24 cellular contexts compared by ENCODE assay signal in genomic region chr15:61681676-61682075, GRCh38.
"Had no signal": no experiment of that assay in that cellular context is flagged by ENCODE, and none has a peak within 500 bp of the region (broad histone marks: within the 10 kb centered on the region; RNA-seq: fewer than 3 reads in every experiment).

No MANE protein-coding gene starts in this region.

- H3K4me3 ChIP-seq: breast epithelium, colonic mucosa, dorsolateral prefrontal cortex, gastrocnemius medialis, left lung, neural progenitor cell, right lobe of liver, skin epidermis, suprapubic skin, transverse colon had no signal

- H3K27ac ChIP-seq: breast epithelium, colonic mucosa, dorsolateral prefrontal cortex, gastrocnemius medialis, left lung, neural progenitor cell, right lobe of liver, skin epidermis, suprapubic skin, transverse colon had no signal

- H3K9me3 ChIP-seq: colonic mucosa, gastrocnemius medialis, left lung, right lobe of liver, suprapubic skin, transverse colon had no signal

- DNase-seq: activated CD4-positive, alpha-beta memory T cell treated with anti-CD3 and anti-CD28 coated beads, Interleukin-2, amount 10 ng/mL, durations not matched to agents 7 days and 5 days; activated CD4-positive, alpha-beta T cell treated with anti-CD3 and anti-CD28 coated beads for 48 hours; activated effector memory CD4-positive, alpha-beta T cell treated with Interleukin-2 at 50 U/mL for 16 hours; activated naive CD4-positive, alpha-beta T cell treated with anti-CD3 and anti-CD28 coated beads for 36 hours; activated naive CD8-positive, alpha-beta T cell treated with anti-CD3 and anti-CD28 coated beads, Interleukin-2, amount 10 ng/mL, durations not matched to agents 7 days and 5 days; activated T-cell treated with anti-CD3 and anti-CD28 coated beads, Interleukin-2, amount 50 U/mL, for 72 hours; amniotic stem cell; colonic mucosa; dorsolateral prefrontal cortex; effector memory CD8-positive, alpha-beta T cell; gastrocnemius medialis; hippocampal formation; kidney glomerular epithelial cell; left lung; naive thymus-derived CD8-positive, alpha-beta T cell; posterior cingulate gyrus; right lobe of liver; stimulated activated CD4-positive, alpha-beta T cell treated with anti-CD3 and anti-CD28 coated beads, Interleukin-1b, Interleukin-23, amount 100 ng/mL, for 48 hours; transverse colon had no signal

- H3K36me3 ChIP-seq: breast epithelium, colonic mucosa, gastrocnemius medialis, left lung, right lobe of liver, suprapubic skin, transverse colon had no signal

- H3K4me1 ChIP-seq: breast epithelium, colonic mucosa, left lung, suprapubic skin, transverse colon had no signal

- H3K27me3 ChIP-seq: breast epithelium, colonic mucosa, gastrocnemius medialis, left lung, neural progenitor cell, right lobe of liver, transverse colon had no signal

- ATAC-seq: activated T-cell treated with anti-CD3 and anti-CD28 coated beads, Interleukin-2, amount 50 U/mL, for 72 hours; effector memory CD8-positive, alpha-beta T cell; esophagus mucosa; gastrocnemius medialis; left lung; naive thymus-derived CD8-positive, alpha-beta T cell; right lobe of liver had no signal
